Comparison of ENCODE assay signal across 11 cellular contexts in genomic region chr13:110538632-110539031, GRCh38. TPM values are rescaled to one million over a fixed set of nuclear protein-coding genes. Genes with fewer than 3 reads are reported as not detected.
DNase-seq lines count a peak whose midpoint lies in the region; ATAC-seq lines count a peak whose summit lies in the region.
"Had no signal": no experiment of that assay in that cellular context is flagged by ENCODE, and none has a peak within 500 bp of the region (broad histone marks: within the 10 kb centered on the region; RNA-seq: fewer than 3 reads in every experiment).

No MANE protein-coding gene starts in this region.

- peaks cover 89% of the 10 kb centered on the region for H3K4me1 ChIP-seq in BLaER1

- ATAC-seq in GM21447 (IDR thresholded peaks at IDR 0.05; ENCODE audit: unreplicated experiment) (peak; percentile 76), left colon (peak; percentile 71), HG02870 (IDR thresholded peaks at IDR 0.05; ENCODE audit: unreplicated experiment) (no peak)
- no peak for ATAC-seq in natural killer cell treated with Interleukin-12 subunit alpha and Interleukin-12 subunit beta and Interleukin-15 and Interleukin-18, amount 100 ng/mL, for 72 hours
- ATAC-seq: stimulated activated naive CD8-positive, alpha-beta T cell treated with anti-CD3 and anti-CD28 coated beads, Interleukin-15, amount 100 ng/mL, for 72 hours had no signal

- no peaks in the 10 kb centered on the region for H3K36me3 Mint-ChIP-seq in natural killer cell treated with Interleukin-12 subunit alpha and Interleukin-12 subunit beta and Interleukin-15 and Interleukin-18, amount 100 ng/mL, for 72 hours

- H3K4me3 ChIP-seq in BLaER1 (no peak overlapping the region; the same call in 1 of the 2 replicates), SK-N-MC (no peak overlapping the region)

- peaks cover 9% of the 10 kb centered on the region for H3K36me3 ChIP-seq in BLaER1
- no peaks in the 10 kb centered on the region for H3K36me3 ChIP-seq in SK-N-MC (ENCODE audit: insufficient read depth, low read length)

- H3K9me3 ChIP-seq in BLaER1 = no peaks in the 10 kb centered on the region
- no peaks in the 10 kb centered on the region for H3K9me3 ChIP-seq in SK-N-MC (ENCODE audit: low read depth, low read length)

- H3K9me3 Mint-ChIP-seq in natural killer cell treated with Interleukin-12 subunit alpha and Interleukin-12 subunit beta and Interleukin-15 and Interleukin-18, amount 100 ng/mL, for 72 hours = no peaks in the 10 kb centered on the region
- H3K9me3 Mint-ChIP-seq: stimulated activated naive CD8-positive, alpha-beta T cell treated with anti-CD3 and anti-CD28 coated beads, Interleukin-15, amount 100 ng/mL, for 72 hours had no signal

- DNase-seq in SK-N-MC (ENCODE audit: low read depth, low spot score) (peak; percentile 6), left colon (no peak), activated gamma-delta T cell treated with Interleukin-2 at 50 U/mL for 16 hours (no peak), HK-2 (ENCODE audit: unreplicated experiment) (no peak)
- DNase-seq in natural killer cell treated with Interleukin-12 subunit alpha and Interleukin-12 subunit beta and Interleukin-15 and Interleukin-18, amount 100 ng/mL, for 72 hours (ENCODE audit: low spot score) = no peak
- DNase-seq: activated CD4-positive, CD25-positive, alpha-beta regulatory T cell; Karpas-422; stimulated activated naive CD8-positive, alpha-beta T cell treated with anti-CD3 and anti-CD28 coated beads, Interleukin-15, amount 100 ng/mL, for 72 hours had no signal

- peak overlapping the region; percentile 83 for H3K4me2 ChIP-seq in BLaER1

- peaks cover 0 to 14% of the 10 kb centered on the region in 2 donors for H3K27me3 Mint-ChIP-seq in natural killer cell treated with Interleukin-12 subunit alpha and Interleukin-12 subunit beta and Interleukin-15 and Interleukin-18, amount 100 ng/mL, for 72 hours
- H3K27me3 Mint-ChIP-seq: stimulated activated naive CD8-positive, alpha-beta T cell treated with anti-CD3 and anti-CD28 coated beads, Interleukin-15, amount 100 ng/mL, for 72 hours had no signal

- H3K4me1 Mint-ChIP-seq in natural killer cell treated with Interleukin-12 subunit alpha and Interleukin-12 subunit beta and Interleukin-15 and Interleukin-18, amount 100 ng/mL, for 72 hours (ENCODE audit: low read depth in 2 of 2) = no peaks in the 10 kb centered on the region

- H3K27me3 ChIP-seq in BLaER1 = no peaks in the 10 kb centered on the region

- no peak overlapping the region for H3K4me3 Mint-ChIP-seq in natural killer cell treated with Interleukin-12 subunit alpha and Interleukin-12 subunit beta and Interleukin-15 and Interleukin-18, amount 100 ng/mL, for 72 hours
- H3K4me3 Mint-ChIP-seq: stimulated activated naive CD8-positive, alpha-beta T cell treated with anti-CD3 and anti-CD28 coated beads, Interleukin-15, amount 100 ng/mL, for 72 hours had no signal

- peaks cover 11% of the 10 kb centered on the region; the same call in 1 of the 2 replicates for H4K20me1 ChIP-seq in BLaER1

- intact Hi-C loops in left colon (cut with DNase I, micrococcal nuclease) = no loop called here

- no peak overlapping the region for H3K27ac Mint-ChIP-seq in natural killer cell treated with Interleukin-12 subunit alpha and Interleukin-12 subunit beta and Interleukin-15 and Interleukin-18, amount 100 ng/mL, for 72 hours
- H3K27ac Mint-ChIP-seq: stimulated activated naive CD8-positive, alpha-beta T cell treated with anti-CD3 and anti-CD28 coated beads, Interleukin-15, amount 100 ng/mL, for 72 hours had no signal

- no peak overlapping the region for H3K9ac ChIP-seq in BLaER1
- H3K9ac ChIP-seq in SK-N-MC (ENCODE audit: insufficient read length) = no peak overlapping the region

- H3K27ac ChIP-seq in BLaER1 (peak overlapping the region; percentile 76), SK-N-MC (no peak overlapping the region)

RNA-seq across cellular contexts. Expression of gene RAB20, which starts 22.9 kb away (rescaled TPM):
- total RNA-seq in left colon = 10 to 100 TPM; 37.1 to 53.5 TPM
- 1 to 10 TPM in 1 of 2 donors, under 1 TPM in 1; 0.47 to 3.1 TPM for total RNA-seq in natural killer cell treated with Interleukin-12 subunit alpha and Interleukin-12 subunit beta and Interleukin-15 and Interleukin-18, amount 100 ng/mL, for 72 hours

Comparison
In these comparisons a context has a peak if more than half of its experiments do, and no peak if none do; other contexts are left out.
1. ATAC-seq: peak in GM21447 (single experiment) and left colon (single experiment); none in HG02870 (single experiment) and natural killer cell treated with Interleukin-12 subunit alpha and Interleukin-12 subunit beta and Interleukin-15 and Interleukin-18, amount 100 ng/mL, for 72 hours (0 of 2).
2. RNA of gene RAB20, which starts 22.9 kb away (total RNA-seq): 37.1 to 53.5 TPM in left colon; 0.47 to 3.1 TPM in natural killer cell treated with Interleukin-12 subunit alpha and Interleukin-12 subunit beta and Interleukin-15 and Interleukin-18, amount 100 ng/mL, for 72 hours; every median in the first group is over 4 times any median in the second.